In the genomic region with DNA sequence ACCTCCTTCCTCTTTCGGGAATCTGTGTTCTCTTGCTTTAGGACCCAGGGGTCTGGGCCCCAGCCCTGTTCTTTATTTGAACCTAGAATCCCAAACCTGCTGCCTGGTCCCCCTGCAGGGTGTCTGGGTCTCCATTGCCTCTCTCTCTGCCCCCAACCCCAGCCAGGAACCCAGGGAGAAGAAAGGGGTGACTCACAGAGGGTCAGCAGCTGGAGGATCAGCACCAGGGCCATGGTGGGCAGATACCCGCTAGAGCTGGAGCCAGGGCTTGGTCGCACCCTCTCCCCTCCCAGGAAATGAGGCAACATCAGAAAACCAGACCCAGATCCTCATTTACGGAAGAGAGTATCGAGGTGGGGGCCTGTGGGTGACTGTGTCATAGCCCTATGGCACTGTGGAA, we compare ENCODE assay signal across 10 cellular contexts. TPM values are rescaled to one million over a fixed set of nuclear protein-coding genes. Genes with fewer than 3 reads are reported as not detected.
DNase-seq lines count a peak whose midpoint lies in the region; ATAC-seq and TF ChIP-seq lines count a peak whose summit lies in the region.
"Had no signal": no experiment of that assay in that cellular context is flagged by ENCODE, and none has a peak within 500 bp of the region (broad histone marks: within the 10 kb centered on the region; RNA-seq: fewer than 3 reads in every experiment).

A gene with protein sequence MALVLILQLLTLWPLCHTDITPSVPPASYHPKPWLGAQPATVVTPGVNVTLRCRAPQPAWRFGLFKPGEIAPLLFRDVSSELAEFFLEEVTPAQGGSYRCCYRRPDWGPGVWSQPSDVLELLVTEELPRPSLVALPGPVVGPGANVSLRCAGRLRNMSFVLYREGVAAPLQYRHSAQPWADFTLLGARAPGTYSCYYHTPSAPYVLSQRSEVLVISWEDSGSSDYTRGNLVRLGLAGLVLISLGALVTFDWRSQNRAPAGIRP (minus strand): TSS at position 244 of the 400 bp plus-strand sequence. CDS start 11 bp downstream, at position 233.

- H3K4me1 Mint-ChIP-seq in HFFc6 (ENCODE audit: low read depth) (peaks cover 30% of the 10 kb centered on the region), mesothelial cell of epicardium (peaks cover 12% of the 10 kb centered on the region)
- H3K4me1 Mint-ChIP-seq in activated CD8-positive, alpha-beta T cell treated with anti-CD3 and anti-CD28 coated beads for 36 hours (ENCODE audit: low read depth): peaks cover 22% of the 10 kb centered on the region

- intact Hi-C loops in activated CD8-positive, alpha-beta T cell treated with anti-CD3 and anti-CD28 coated beads for 36 hours (cut with micrococcal nuclease): no loop called here
- intact Hi-C loops in transverse colon (cut with DNase I; ENCODE audit: low total_unique reads): no loop called here

- in situ Hi-C loops in transverse colon (cut with MboI; ENCODE audit: low pct_ligation_motif_present in 1 of 4, low pct_unique_long_range_greater_than_20kb in 1 of 4, low sequenced_read_pairs in 3 of 4): no loop called here

- H3K27ac ChIP-seq in transverse colon: no peak within 1 kb of the TSS

- 40 to 63% methylated on average over 1 to 5 of the region's 5 CpGs for WGBS in transverse colon (ENCODE audit: low coverage in 1 of 2), 2 donors

- TF ChIP-seq CTCF in HFFc6 (IDR thresholded peaks at IDR 0.05) (no peak), mesothelial cell of epicardium (IDR thresholded peaks at IDR 0.05; ENCODE audit: unreplicated experiment) (no peak), transverse colon (IDR thresholded peaks at IDR 0.05) (no peak)
- TF ChIP-seq CTCF in activated CD8-positive, alpha-beta T cell treated with anti-CD3 and anti-CD28 coated beads for 36 hours (IDR thresholded peaks at IDR 0.05): no peak

- H3K36me3 Mint-ChIP-seq in HFFc6 (ENCODE audit: low read depth) (peaks cover 3% of the 10 kb centered on the region; the same call in 1 of the 2 replicates), mesothelial cell of epicardium (peaks cover 4% of the 10 kb centered on the region)
- peaks cover 8% of the 10 kb centered on the region for H3K36me3 Mint-ChIP-seq in activated CD8-positive, alpha-beta T cell treated with anti-CD3 and anti-CD28 coated beads for 36 hours (ENCODE audit: low read depth)

- POLR2A ChIA-PET in activated CD8-positive, alpha-beta T cell treated with anti-CD3 and anti-CD28 coated beads for 36 hours (lab: Charles Lee): interaction anchor here (1.1 kb wide), 1 partner anchor 15 kb away, joined by 3 read pairs; a partner anchor contains a TSS

- no peaks in the 10 kb centered on the region for H3K9me3 ChIP-seq in transverse colon

- CTCF ChIA-PET in activated CD8-positive, alpha-beta T cell treated with anti-CD3 and anti-CD28 coated beads for 36 hours (lab: Charles Lee): no interaction called here

- ATAC-seq in activated CD8-positive, alpha-beta T cell treated with anti-CD3 and anti-CD28 coated beads for 36 hours: no peak

- H3K27me3 Mint-ChIP-seq in HFFc6 (ENCODE audit: insufficient read depth) (no peaks in the 10 kb centered on the region), mesothelial cell of epicardium (ENCODE audit: low read depth) (peaks cover 20% of the 10 kb centered on the region)
- peaks cover 6% of the 10 kb centered on the region for H3K27me3 Mint-ChIP-seq in activated CD8-positive, alpha-beta T cell treated with anti-CD3 and anti-CD28 coated beads for 36 hours

- peak within 1 kb of the TSS; percentile 2; the same call in 1 of the 2 replicates for H3K4me3 Mint-ChIP-seq in HFFc6
- peak within 1 kb of the TSS; percentile 5 for H3K4me3 Mint-ChIP-seq in activated CD8-positive, alpha-beta T cell treated with anti-CD3 and anti-CD28 coated beads for 36 hours
- H3K4me3 Mint-ChIP-seq in mesothelial cell of epicardium: peak within 1 kb of the TSS; percentile 99

- no peaks in the 10 kb centered on the region for H3K27me3 ChIP-seq in transverse colon

- peaks cover 6 to 37% (median 16%) of the 10 kb centered on the region in 4 donors for H3K4me1 ChIP-seq in transverse colon

- no peak for TF ChIP-seq EP300 in transverse colon (IDR thresholded peaks at IDR 0.05; ENCODE audit: low read depth)

- H3K4me3 ChIP-seq in transverse colon: no peak within 1 kb of the TSS

- no peaks in the 10 kb centered on the region for H3K9me3 Mint-ChIP-seq in HFFc6
- no peaks in the 10 kb centered on the region for H3K9me3 Mint-ChIP-seq in activated CD8-positive, alpha-beta T cell treated with anti-CD3 and anti-CD28 coated beads for 36 hours
- H3K9me3 Mint-ChIP-seq in mesothelial cell of epicardium: no peaks in the 10 kb centered on the region

- DNase-seq in CD1c-positive myeloid dendritic cell (ENCODE audit: extremely low spot score) (peak; percentile 88), HFFc6 (no peak), mesothelial cell of epicardium (ENCODE audit: low spot score in 2 of 2, unreplicated experiment in 2 of 2) (no peak), transverse colon (no peak), NCI-H187 (lab: John Stamatoyannopoulos, UW) (no peak), kidney glomerular epithelial cell (lab: John Stamatoyannopoulos, UW) (no peak), DMS 273 (lab: John Stamatoyannopoulos, UW; ENCODE audit: unreplicated experiment) (no peak)
- no peak for DNase-seq in activated CD8-positive, alpha-beta T cell treated with anti-CD3 and anti-CD28 coated beads for 36 hours
- DNase-seq: NCI-H1105 treated with DMSO at 0.1 percent for 48 hours had no signal

- no peaks in the 10 kb centered on the region for H3K36me3 ChIP-seq in transverse colon

- no peak for TF ChIP-seq POLR2A in transverse colon (IDR thresholded peaks at IDR 0.05)

- H3K27ac Mint-ChIP-seq in HFFc6 (peak within 1 kb of the TSS; percentile 24), mesothelial cell of epicardium (no peak within 1 kb of the TSS)
- H3K27ac Mint-ChIP-seq in activated CD8-positive, alpha-beta T cell treated with anti-CD3 and anti-CD28 coated beads for 36 hours: no peak within 1 kb of the TSS

RNA-seq across cellular contexts. Expression of the gene that starts here (rescaled TPM):
- 1 to 10 TPM in 4 of 6 experiments, under 1 TPM in 2; 0.45 to 3.2 (median 2.4) TPM for total RNA-seq in HFFc6 (2021; fragmentation: NEBNext Ultra II Directional; extraction: Animal tissue kit (Norgen Biotek cat#: 25700))
- total RNA-seq in activated CD8-positive, alpha-beta T cell treated with anti-CD3 and anti-CD28 coated beads for 36 hours: under 1 TPM; 0.68 to 0.76 TPM
- not detected in 3 replicates for total RNA-seq in mesothelial cell of epicardium
- 1 to 10 TPM in 1 of 4 donors, under 1 TPM in 2, not detected in 1; 0.27 to 3.2 (median 0.75) TPM for total RNA-seq in transverse colon
- total RNA-seq: smooth muscle cell had no signal

Comparison
In these comparisons a context has a peak if more than half of its experiments do, and no peak if none do; other contexts are left out.
1. H3K4me3 Mint-ChIP-seq: peak in every context shown above with its lines; median percentile 99 in mesothelial cell of epicardium; 5 in activated CD8-positive, alpha-beta T cell treated with anti-CD3 and anti-CD28 coated beads for 36 hours; 2 in HFFc6.